Comparison of ENCODE assay signal across 9 cellular contexts in genomic region chr14:90518941-90519256, GRCh38.
A peak's percentile ranks its signal among the peaks of the same experiment; 100 is the strongest.
DNase-seq lines count a peak whose midpoint lies in the region; ATAC-seq, FAIRE-seq and TF ChIP-seq lines count a peak whose summit lies in the region.
"Had no signal": no experiment of that assay in that cellular context is flagged by ENCODE, and none has a peak within 500 bp of the region (broad histone marks: within the 10 kb centered on the region; RNA-seq: fewer than 3 reads in every experiment).

No MANE protein-coding gene starts in this region.

- peaks cover 3% of the 10 kb centered on the region for H3K4me1 ChIP-seq in keratinocyte (ENCODE audit: control insufficient read depth, extremely low read depth, insufficient read depth, low read length)

- H3K9me3 ChIP-seq in keratinocyte (ENCODE audit: control insufficient read depth, low read depth, low read length), result no peaks in the 10 kb centered on the region

- FAIRE-seq in keratinocyte (lab: Jason Lieb, UNC), result no peak

- no peak overlapping the region for H2AFZ ChIP-seq in keratinocyte (ENCODE audit: control insufficient read depth, low read length)

- H3K4me2 ChIP-seq in keratinocyte (ENCODE audit: control insufficient read depth, extremely low read depth, insufficient read depth, low read depth, low read length), result no peak overlapping the region

- TF ChIP-seq CTCF in GM10266 (IDR thresholded peaks at IDR 0.05; ENCODE audit: control insufficient read depth, insufficient read depth, low read depth, missing control alignments) (peak; percentile 56), keratinocyte (optimal IDR thresholded peaks at IDR 0.05 in 1 of 3, IDR thresholded peaks at IDR 0.05 in 1 of 3, conservative IDR thresholded peaks at IDR 0.05 in 1 of 3; ENCODE audit: extremely low read depth in 1 of 3, insufficient read depth in 2 of 3, low read length in 3 of 3) (peak; percentile 63 to 79 (median 69))

- dilution Hi-C loops in keratinocyte (cut with MboI; ENCODE audit: extremely low pct_ligation_motif_present, low sequenced_read_pairs), result no loop called here

- H3K27me3 ChIP-seq in keratinocyte (ENCODE audit: control insufficient read depth, extremely low read depth, insufficient read depth, low read length), result peaks cover 8% of the 10 kb centered on the region

- H4K20me1 ChIP-seq in keratinocyte (ENCODE audit: control insufficient read depth, extremely low read depth, insufficient read depth, low read length), result peaks cover 2% of the 10 kb centered on the region

- H3K9ac ChIP-seq in keratinocyte (ENCODE audit: control insufficient read depth, extremely low read depth, insufficient read depth, low read length), result no peak overlapping the region

- no peaks in the 10 kb centered on the region for H3K79me2 ChIP-seq in keratinocyte (ENCODE audit: control insufficient read depth, insufficient read depth, low read length)

- no peaks in the 10 kb centered on the region for H3K36me3 ChIP-seq in keratinocyte (ENCODE audit: control insufficient read depth in 2 of 2, extremely low read depth in 1 of 2, insufficient read depth in 2 of 2, low read length in 2 of 2)

- no peak overlapping the region for H3K4me3 ChIP-seq in keratinocyte (ENCODE audit: control insufficient read depth in 2 of 3, extremely low read depth in 1 of 3, insufficient read depth in 2 of 3, low read depth in 1 of 3, low read length in 3 of 3)

- DNase-seq in GM10266 (ENCODE audit: extremely low spot score) (peak; percentile 67), NCI-H146 treated with DMSO at 0.1 percent for 48 hours (lab: John Stamatoyannopoulos, UW; ENCODE audit: unreplicated experiment) (peak; percentile 37), activated T-helper 1 cell treated with Interleukin-2 at 50 U/mL for 16 hours (ENCODE audit: low read depth) (peak; percentile 14), keratinocyte (ENCODE audit: low read depth, low spot score) (no peak), cerebellum (ENCODE audit: low spot score) (no peak)
- DNase-seq in stimulated activated CD8-positive, alpha-beta memory T cell treated with anti-CD3 and anti-CD28 coated beads, Interleukin-15, amount 100 ng/mL, for 1 hour (ENCODE audit: low read depth), result peak; percentile 13
- DNase-seq: naive B cell had no signal

- ATAC-seq in HG02678 (IDR thresholded peaks at IDR 0.05; ENCODE audit: unreplicated experiment), result no peak
- ATAC-seq in HG03520 (IDR thresholded peaks at IDR 0.05; ENCODE audit: unreplicated experiment), result no peak

- H3K27ac ChIP-seq in keratinocyte (ENCODE audit: control insufficient read depth, insufficient read depth, low read length), result no peak overlapping the region

- no peaks in the 10 kb centered on the region for H3K9me1 ChIP-seq in keratinocyte (ENCODE audit: control insufficient read depth, extremely low read depth, insufficient read depth, low read length)

Comparison
In these comparisons a context has a peak if more than half of its experiments do, and no peak if none do; other contexts are left out.
1. DNase-seq: peak in GM10266 (single experiment), NCI-H146 treated with DMSO at 0.1 percent for 48 hours (single experiment), activated T-helper 1 cell treated with Interleukin-2 at 50 U/mL for 16 hours (single experiment) and stimulated activated CD8-positive, alpha-beta memory T cell treated with anti-CD3 and anti-CD28 coated beads, Interleukin-15, amount 100 ng/mL, for 1 hour (single experiment); none in keratinocyte (single experiment) and cerebellum (single experiment).